Comparison of ENCODE assay signal across 8 cellular contexts in the genomic region with DNA sequence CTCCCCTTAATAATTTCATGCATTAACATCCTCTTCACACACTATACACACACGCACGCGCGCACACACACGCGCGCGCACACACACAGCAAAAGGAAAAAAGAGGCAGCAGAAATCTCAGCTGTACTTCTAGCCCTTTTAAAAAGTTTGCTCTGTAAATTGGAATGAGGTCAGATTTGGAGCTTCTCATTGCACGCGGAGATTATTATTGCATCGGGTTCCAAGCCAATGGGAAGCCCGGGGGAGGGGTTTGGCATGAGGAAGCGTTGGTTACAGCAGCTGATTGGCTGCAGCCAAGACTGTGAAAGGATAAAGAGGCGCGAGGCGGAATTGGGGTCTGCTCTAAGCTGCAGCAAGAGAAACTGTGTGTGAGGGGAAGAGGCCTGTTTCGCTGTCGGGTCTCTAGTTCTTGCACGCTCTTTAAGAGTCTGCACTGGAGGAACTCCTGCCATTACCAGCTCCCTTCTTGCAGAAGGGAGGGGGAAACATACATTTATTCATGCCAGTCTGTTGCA. TPM values are rescaled to one million over a fixed set of nuclear protein-coding genes. Genes with fewer than 3 reads are reported as not detected.
DNase-seq lines count a peak whose midpoint lies in the region; ATAC-seq, FAIRE-seq and TF ChIP-seq lines count a peak whose summit lies in the region.

A gene (plus strand): TSS at position 340 of the 515 bp plus-strand sequence. CDS start 784 bp downstream, outside the sequence.

- H3K18ac ChIP-seq in mesenchymal stem cell (ENCODE audit: low read depth in 1 of 2, low read length in 2 of 2): peak within 1 kb of the TSS; percentile 95 to 99

- peak within 1 kb of the TSS; percentile 87 for H4K8ac ChIP-seq in mesenchymal stem cell (ENCODE audit: low read length)

- no peak within 1 kb of the TSS for H3K4me3 Mint-ChIP-seq in stimulated activated memory B cell treated with anti-CD40 and anti-IgM and Interleukin-4, amounts not matched to agents 10 μg/mL and 1 μg/mL and 100 μg/mL, for 72 hours

- peak; percentile 62 for ATAC-seq in GM21390 (IDR thresholded peaks at IDR 0.05; ENCODE audit: unreplicated experiment)
- peak; percentile 89 for ATAC-seq in stimulated activated memory B cell treated with anti-CD40 and anti-IgM and Interleukin-4, amounts not matched to agents 10 μg/mL and 1 μg/mL and 100 μg/mL, for 72 hours

- FAIRE-seq in endothelial cell of umbilical vein (lab: Jason Lieb, UNC): peak; percentile 90

- no peak within 1 kb of the TSS for H3K27ac Mint-ChIP-seq in stimulated activated memory B cell treated with anti-CD40 and anti-IgM and Interleukin-4, amounts not matched to agents 10 μg/mL and 1 μg/mL and 100 μg/mL, for 72 hours

- H3K79me2 ChIP-seq in endothelial cell of umbilical vein (ENCODE audit: control insufficient read depth, insufficient read depth, low read length): peaks cover 48% of the 10 kb centered on the region

- peaks cover 2 to 8% of the 10 kb centered on the region in 2 experiments for H3K36me3 ChIP-seq in endothelial cell of umbilical vein (ENCODE audit: control insufficient read depth in 2 of 2, extremely low read depth in 1 of 2, insufficient read depth in 2 of 2, low read length in 2 of 2)
- H3K36me3 ChIP-seq in mesenchymal stem cell (ENCODE audit: control insufficient read depth in 1 of 2, insufficient read depth in 2 of 2, low read depth in 1 of 2, low read length in 2 of 2): peaks cover 0 to 16% of the 10 kb centered on the region in 2 experiments

- peak; percentile 100 for TF ChIP-seq POLR2A in endothelial cell of umbilical vein (IDR thresholded peaks at IDR 0.05; ENCODE audit: low read depth, low read length)

- intact Hi-C loops in endothelial cell of umbilical vein (cut with micrococcal nuclease): loop anchor here (1.0 to 10.0 kb wide), 8 partner anchors 393 to 1235 kb away; no protein-coding TSS in a partner anchor

- POLR2A ChIA-PET in endothelial cell of umbilical vein (lab: Charles Lee): interaction anchor here (0.6 to 2.8 kb wide), 66 partner anchors 8 to 1854 kb away, joined by 3 to 47 read pairs (median 5); no protein-coding TSS in a partner anchor

- no peaks in the 10 kb centered on the region for H3K36me3 Mint-ChIP-seq in stimulated activated memory B cell treated with anti-CD40 and anti-IgM and Interleukin-4, amounts not matched to agents 10 μg/mL and 1 μg/mL and 100 μg/mL, for 72 hours

- peaks cover 18% of the 10 kb centered on the region for H3K27me3 Mint-ChIP-seq in stimulated activated memory B cell treated with anti-CD40 and anti-IgM and Interleukin-4, amounts not matched to agents 10 μg/mL and 1 μg/mL and 100 μg/mL, for 72 hours

- H2BK15ac ChIP-seq in mesenchymal stem cell (ENCODE audit: low read depth, poor library complexity, severe bottlenecking): peak within 1 kb of the TSS; percentile 67

- peaks cover 4% of the 10 kb centered on the region for H3K79me1 ChIP-seq in mesenchymal stem cell (replicated peaks; ENCODE audit: low read length, poor library complexity, severe bottlenecking)

- H2AFZ ChIP-seq in endothelial cell of umbilical vein (ENCODE audit: low read depth, low read length): peak within 1 kb of the TSS; percentile 28
- no peak within 1 kb of the TSS for H2AFZ ChIP-seq in mesenchymal stem cell (ENCODE audit: low read depth, low read length)

- H3K9me1 ChIP-seq in endothelial cell of umbilical vein (replicated peaks; ENCODE audit: control insufficient read depth, extremely low read depth, insufficient read depth, low read length): no peaks in the 10 kb centered on the region

- H3K9ac ChIP-seq in endothelial cell of umbilical vein (replicated peaks; ENCODE audit: extremely low read depth, insufficient read depth, low read length) (peak within 1 kb of the TSS; percentile 98), mesenchymal stem cell (ENCODE audit: low read length) (peak within 1 kb of the TSS; percentile 97)

- H3K23ac ChIP-seq in mesenchymal stem cell (ENCODE audit: low read length in 2 of 2): peak within 1 kb of the TSS; percentile 98 to 99

- no peaks in the 10 kb centered on the region for H3K9me3 ChIP-seq in endothelial cell of umbilical vein (replicated peaks; ENCODE audit: control insufficient read depth, insufficient read depth, low read length)
- no peaks in the 10 kb centered on the region for H3K9me3 ChIP-seq in mesenchymal stem cell (ENCODE audit: control insufficient read depth, low read length)

- BruUV-seq in endothelial cell of umbilical vein (replicated peaks; lab: Mats Ljungman, UMichigan): no TSS peak

- DNase-seq in DMS114 treated with DMSO at 0.1 percent for 48 hours (lab: John Stamatoyannopoulos, UW; ENCODE audit: unreplicated experiment) (peak; percentile 97), HS-5 (ENCODE audit: low read depth) (peak; percentile 86), NCI-H82 treated with DMSO at 0.1 percent for 48 hours (lab: John Stamatoyannopoulos, UW; ENCODE audit: unreplicated experiment) (peak; percentile 99), endothelial cell of umbilical vein (ENCODE audit: low read depth, low spot score) (peak; percentile 99), mesenchymal stem cell (peak; percentile 99)
- DNase-seq in activated CD8-positive, alpha-beta memory T cell treated with anti-CD3 and anti-CD28 coated beads for 4 hours (ENCODE audit: low read depth in 2 of 2): peak; percentile 35 to 44

- H3K27me3 ChIP-seq in endothelial cell of umbilical vein (ENCODE audit: control insufficient read depth in 2 of 2, insufficient read depth in 2 of 2, low read length in 2 of 2): no peaks in the 10 kb centered on the region
- no peaks in the 10 kb centered on the region for H3K27me3 ChIP-seq in mesenchymal stem cell (ENCODE audit: control insufficient read depth in 1 of 2, insufficient read depth in 1 of 2, low read length in 2 of 2)

- CTCF ChIA-PET in endothelial cell of umbilical vein (lab: Charles Lee): interaction anchor here (0.7 to 9.6 kb wide), 21 partner anchors 8 to 1821 kb away, joined by 3 to 222 read pairs (median 3); no protein-coding TSS in a partner anchor

- no peaks in the 10 kb centered on the region for H3K9me3 Mint-ChIP-seq in stimulated activated memory B cell treated with anti-CD40 and anti-IgM and Interleukin-4, amounts not matched to agents 10 μg/mL and 1 μg/mL and 100 μg/mL, for 72 hours

- peak within 1 kb of the TSS; percentile 85 to 98 (median 96) for H3K4me3 ChIP-seq in endothelial cell of umbilical vein (replicated peaks in 1 of 3; ENCODE audit: insufficient read depth in 1 of 3, low read depth in 1 of 3, low read length in 3 of 3)
- peak within 1 kb of the TSS; percentile 96 to 97 for H3K4me3 ChIP-seq in mesenchymal stem cell (ENCODE audit: insufficient read depth in 1 of 2, low read depth in 1 of 2, low read length in 2 of 2)

- peak within 1 kb of the TSS in 1 of 2 experiments; percentile 87 for H2BK12ac ChIP-seq in mesenchymal stem cell (ENCODE audit: low read length in 2 of 2)

- H3K4me1 ChIP-seq in endothelial cell of umbilical vein (ENCODE audit: control insufficient read depth, extremely low read depth, insufficient read depth, low read length): peaks cover 14% of the 10 kb centered on the region
- peaks cover 1% of the 10 kb centered on the region for H3K4me1 ChIP-seq in mesenchymal stem cell (ENCODE audit: control insufficient read depth, insufficient read depth, low read depth, low read length)

- peak within 1 kb of the TSS; percentile 94 for H3K27ac ChIP-seq in endothelial cell of umbilical vein (ENCODE audit: insufficient read depth, low read depth, low read length)
- peak within 1 kb of the TSS; percentile 97 for H3K27ac ChIP-seq in mesenchymal stem cell (ENCODE audit: low read length, poor library complexity, severe bottlenecking)

- H4K20me1 ChIP-seq in endothelial cell of umbilical vein (replicated peaks; ENCODE audit: control insufficient read depth, extremely low read depth, insufficient read depth, low read length): peaks cover 7% of the 10 kb centered on the region

- H3K4ac ChIP-seq in mesenchymal stem cell (ENCODE audit: low read depth in 1 of 2, low read length in 2 of 2): peak within 1 kb of the TSS; percentile 29 to 87

- H3K4me1 Mint-ChIP-seq in stimulated activated memory B cell treated with anti-CD40 and anti-IgM and Interleukin-4, amounts not matched to agents 10 μg/mL and 1 μg/mL and 100 μg/mL, for 72 hours: peaks cover 19% of the 10 kb centered on the region

- under 1% methylated on average over 17 of the region's 19 CpGs for WGBS in mesenchymal stem cell

- H3K14ac ChIP-seq in mesenchymal stem cell (ENCODE audit: low read length in 2 of 2): peak within 1 kb of the TSS in 1 of 2 experiments; percentile 75

- peak within 1 kb of the TSS; percentile 57 for H2AK5ac ChIP-seq in mesenchymal stem cell (ENCODE audit: low read length, severe bottlenecking)

- dilution Hi-C loops in endothelial cell of umbilical vein (cut with MboI; ENCODE audit: extremely low pct_ligation_motif_present, low sequenced_read_pairs): no loop called here

- H4K91ac ChIP-seq in mesenchymal stem cell (ENCODE audit: low read length): peak within 1 kb of the TSS; percentile 87

- peak within 1 kb of the TSS; percentile 92 for H2BK120ac ChIP-seq in mesenchymal stem cell (ENCODE audit: low read depth, low read length)

- peak within 1 kb of the TSS; percentile 98 for H2BK5ac ChIP-seq in mesenchymal stem cell (ENCODE audit: low read depth, low read length, poor library complexity, severe bottlenecking)

- no peak for TF ChIP-seq CTCF in endothelial cell of umbilical vein (IDR thresholded peaks at IDR 0.05; ENCODE audit: extremely low read depth in 1 of 2, insufficient read depth in 1 of 2, low read depth in 1 of 2, low read length in 2 of 2)

- H3K4me2 ChIP-seq in endothelial cell of umbilical vein (ENCODE audit: insufficient read depth, low read length) (peak within 1 kb of the TSS; percentile 88), mesenchymal stem cell (ENCODE audit: low read length, poor library complexity, severe bottlenecking) (peak within 1 kb of the TSS; percentile 54)

TF ChIP-seq in endothelial cell of umbilical vein, 7 proteins besides CTCF, POLR2A, EP300 and RAD21 (continues in another document):
- TF ChIP-seq, protein P1, sequence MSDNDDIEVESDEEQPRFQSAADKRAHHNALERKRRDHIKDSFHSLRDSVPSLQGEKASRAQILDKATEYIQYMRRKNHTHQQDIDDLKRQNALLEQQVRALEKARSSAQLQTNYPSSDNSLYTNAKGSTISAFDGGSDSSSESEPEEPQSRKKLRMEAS (IDR thresholded peaks at IDR 0.05; ENCODE audit: insufficient read depth, insufficient read length): no peak
- TF ChIP-seq MYC (IDR thresholded peaks at IDR 0.05; ENCODE audit: low read depth, low read length) (no peak), FOS (IDR thresholded peaks at IDR 0.05; ENCODE audit: borderline replicate concordance, insufficient read depth, low read length) (no peak)

RNA-seq across cellular contexts. Expression of the gene that starts here (rescaled TPM):
- total RNA-seq in endothelial cell of umbilical vein: 121 and 127 TPM in 2 replicates
- polyA plus RNA-seq in endothelial cell of umbilical vein: 18.5 and 20.4 TPM in 2 replicates
- 17.6 and 22.6 TPM in 2 replicates for polyA plus RNA-seq in endothelial cell of umbilical vein (2011; cell fraction: cytosol; rRNA removed)
- 35.2 and 46.7 TPM in 2 replicates for polyA plus RNA-seq in endothelial cell of umbilical vein (2011; cell fraction: nucleus; rRNA removed)
- polyA plus RNA-seq in endothelial cell of umbilical vein (2012): 66.1 and 81.9 TPM in 2 replicates
- polyA minus RNA-seq in endothelial cell of umbilical vein: 43.4 and 49.9 TPM in 2 replicates
- polyA minus RNA-seq in endothelial cell of umbilical vein (2011; cell fraction: cytosol; rRNA and poly(A)+ RNA removed): 4.7 TPM
- polyA minus RNA-seq in endothelial cell of umbilical vein (2011; cell fraction: nucleus; rRNA and poly(A)+ RNA removed): 54.9 and 59.8 TPM in 2 replicates
- 50.2 TPM for polyA plus RNA-seq in mesenchymal stem cell (2013, experiment 1 of 2)
- polyA plus RNA-seq in mesenchymal stem cell (2013, experiment 2 of 2): 50.6 TPM

Comparison
In these comparisons a context has a peak if more than half of its experiments do, and no peak if none do; other contexts are left out.
1. Peak in every context shown above with its lines: DNase-seq, ATAC-seq, H3K4me3 ChIP-seq and H3K27ac ChIP-seq.
2. DNase-seq: peak in every context shown above with its lines; median percentile 99 in NCI-H82 treated with DMSO at 0.1 percent for 48 hours; 99 in endothelial cell of umbilical vein; 99 in mesenchymal stem cell; 97 in DMS114 treated with DMSO at 0.1 percent for 48 hours; 86 in HS-5; 40 in activated CD8-positive, alpha-beta memory T cell treated with anti-CD3 and anti-CD28 coated beads for 4 hours.